Comparison of ENCODE assay signal across 11 cellular contexts in the genomic region with DNA sequence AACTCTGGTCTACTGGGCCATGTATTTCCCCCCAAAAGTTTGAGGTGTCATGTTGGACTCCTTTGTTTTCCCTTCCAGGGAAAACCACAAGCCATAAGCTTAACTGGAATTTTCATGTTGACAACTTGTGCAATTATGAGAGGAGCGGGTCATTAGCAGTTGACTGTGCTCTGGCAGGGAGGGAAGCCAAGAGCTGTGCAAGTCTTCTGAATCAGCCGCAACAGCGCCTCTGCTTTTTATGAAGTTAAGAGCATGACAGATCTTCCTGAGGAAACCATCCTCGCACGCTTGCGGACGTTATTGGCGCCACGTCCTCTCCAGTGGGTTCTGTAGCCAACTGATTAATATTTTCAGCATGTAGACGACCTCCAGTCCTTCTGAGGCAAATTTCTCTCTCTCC.
DNase-seq lines count a peak whose midpoint lies in the region; TF ChIP-seq lines count a peak whose summit lies in the region.
"Had no signal": no experiment of that assay in that cellular context is flagged by ENCODE, and none has a peak within 500 bp of the region (broad histone marks: within the 10 kb centered on the region; RNA-seq: fewer than 3 reads in every experiment).

No MANE protein-coding gene starts in this region.

- H3K4me1 Mint-ChIP-seq in activated naive CD4-positive, alpha-beta T cell treated with anti-CD3 and anti-CD28 coated beads for 36 hours (ENCODE audit: low read depth): peaks cover 9% of the 10 kb centered on the region
- peaks cover 8% of the 10 kb centered on the region for H3K4me1 Mint-ChIP-seq in activated naive CD4-positive, alpha-beta T cell treated with anti-CD3 and anti-CD28 coated beads, Interleukin-2, amount 10 ng/mL, durations not matched to agents 7 days and 5 days
- H3K4me1 Mint-ChIP-seq in chondrocyte (ENCODE audit: low read depth): no peaks in the 10 kb centered on the region

- H3K4me3 ChIP-seq in ascending aorta: no peak overlapping the region
- H3K4me3 ChIP-seq: lung, tibial artery had no signal

- no peak overlapping the region for H3K27ac Mint-ChIP-seq in activated naive CD4-positive, alpha-beta T cell treated with anti-CD3 and anti-CD28 coated beads for 36 hours
- H3K27ac Mint-ChIP-seq in activated naive CD4-positive, alpha-beta T cell treated with anti-CD3 and anti-CD28 coated beads, Interleukin-2, amount 10 ng/mL, durations not matched to agents 7 days and 5 days: no peak overlapping the region
- no peak overlapping the region for H3K27ac Mint-ChIP-seq in chondrocyte (ENCODE audit: unreplicated experiment)

- H3K9me3 ChIP-seq in ascending aorta: no peaks in the 10 kb centered on the region
- H3K9me3 ChIP-seq: tibial artery had no signal

- H3K9me3 Mint-ChIP-seq in activated naive CD4-positive, alpha-beta T cell treated with anti-CD3 and anti-CD28 coated beads for 36 hours: no peaks in the 10 kb centered on the region
- no peaks in the 10 kb centered on the region for H3K9me3 Mint-ChIP-seq in activated naive CD4-positive, alpha-beta T cell treated with anti-CD3 and anti-CD28 coated beads, Interleukin-2, amount 10 ng/mL, durations not matched to agents 7 days and 5 days
- no peaks in the 10 kb centered on the region for H3K9me3 Mint-ChIP-seq in chondrocyte (ENCODE audit: low read depth)

- peak; percentile 27 for DNase-seq in activated naive CD4-positive, alpha-beta T cell treated with anti-CD3 and anti-CD28 coated beads for 36 hours
- no peak for DNase-seq in activated naive CD4-positive, alpha-beta T cell treated with anti-CD3 and anti-CD28 coated beads, Interleukin-2, amount 10 ng/mL, durations not matched to agents 7 days and 5 days
- DNase-seq in NCI-H2171 treated with DMSO at 0.1 percent for 48 hours (lab: John Stamatoyannopoulos, UW): peak; percentile 68
- DNase-seq in epithelial cell of prostate (ENCODE audit: low read depth, low spot score): peak; percentile 22
- DNase-seq in stromal cell of bone marrow (ENCODE audit: low read depth): peak; percentile 30
- no peak for DNase-seq in ascending aorta (ENCODE audit: low spot score in 2 of 2)
- no peak for DNase-seq in NCI-H510A (lab: John Stamatoyannopoulos, UW)
- no peak for DNase-seq in chondrocyte (ENCODE audit: low spot score)
- DNase-seq: DMS53 had no signal

- no peaks in the 10 kb centered on the region for H3K27me3 ChIP-seq in ascending aorta

- no peaks in the 10 kb centered on the region for H3K36me3 Mint-ChIP-seq in activated naive CD4-positive, alpha-beta T cell treated with anti-CD3 and anti-CD28 coated beads for 36 hours (ENCODE audit: low read depth)
- no peaks in the 10 kb centered on the region for H3K36me3 Mint-ChIP-seq in activated naive CD4-positive, alpha-beta T cell treated with anti-CD3 and anti-CD28 coated beads, Interleukin-2, amount 10 ng/mL, durations not matched to agents 7 days and 5 days
- no peaks in the 10 kb centered on the region for H3K36me3 Mint-ChIP-seq in chondrocyte (ENCODE audit: low read depth)

- TF ChIP-seq CTCF in ascending aorta (IDR thresholded peaks at IDR 0.05): no peak
- no peak for TF ChIP-seq CTCF in chondrocyte (IDR thresholded peaks at IDR 0.05)

- no peak overlapping the region for H3K4me3 Mint-ChIP-seq in activated naive CD4-positive, alpha-beta T cell treated with anti-CD3 and anti-CD28 coated beads for 36 hours
- no peak overlapping the region for H3K4me3 Mint-ChIP-seq in activated naive CD4-positive, alpha-beta T cell treated with anti-CD3 and anti-CD28 coated beads, Interleukin-2, amount 10 ng/mL, durations not matched to agents 7 days and 5 days
- H3K4me3 Mint-ChIP-seq in chondrocyte (ENCODE audit: unreplicated experiment): no peak overlapping the region

- intact Hi-C loops in activated naive CD4-positive, alpha-beta T cell treated with anti-CD3 and anti-CD28 coated beads for 36 hours (cut with micrococcal nuclease): no loop called here
- intact Hi-C loops in ascending aorta (cut with DNase I): no loop called here

- H3K27me3 Mint-ChIP-seq in activated naive CD4-positive, alpha-beta T cell treated with anti-CD3 and anti-CD28 coated beads for 36 hours (ENCODE audit: low read depth): peaks cover 58% of the 10 kb centered on the region
- H3K27me3 Mint-ChIP-seq in activated naive CD4-positive, alpha-beta T cell treated with anti-CD3 and anti-CD28 coated beads, Interleukin-2, amount 10 ng/mL, durations not matched to agents 7 days and 5 days: peaks cover 48% of the 10 kb centered on the region
- H3K27me3 Mint-ChIP-seq in chondrocyte (ENCODE audit: low read depth): peaks cover 32% of the 10 kb centered on the region

- H3K27ac ChIP-seq in epithelial cell of prostate (no peak overlapping the region), ascending aorta (no peak overlapping the region)
- H3K27ac ChIP-seq: tibial artery had no signal

- CTCF ChIA-PET in activated naive CD4-positive, alpha-beta T cell treated with anti-CD3 and anti-CD28 coated beads for 36 hours (lab: Charles Lee): interaction anchor here (0.7 to 1.4 kb wide), 2 partner anchors 11 to 63 kb away, joined by 3 to 4 read pairs; no protein-coding TSS in a partner anchor
- CTCF ChIA-PET in activated naive CD4-positive, alpha-beta T cell treated with anti-CD3 and anti-CD28 coated beads, Interleukin-2, amount 10 ng/mL, durations not matched to agents 7 days and 5 days (lab: Charles Lee): interaction anchor here (0.6 to 2.3 kb wide), 4 partner anchors 11 to 569 kb away, joined by 3 to 5 read pairs (median 4); no protein-coding TSS in a partner anchor

- H3K4me1 ChIP-seq in ascending aorta: no peaks in the 10 kb centered on the region

- no peaks in the 10 kb centered on the region for H3K36me3 ChIP-seq in ascending aorta
- H3K36me3 ChIP-seq: tibial artery had no signal

Comparison
In these comparisons a context has a peak if more than half of its experiments do, and no peak if none do; other contexts are left out.
1. DNase-seq: peak in activated naive CD4-positive, alpha-beta T cell treated with anti-CD3 and anti-CD28 coated beads for 36 hours (single experiment), NCI-H2171 treated with DMSO at 0.1 percent for 48 hours (single experiment), epithelial cell of prostate (single experiment) and stromal cell of bone marrow (single experiment); none in activated naive CD4-positive, alpha-beta T cell treated with anti-CD3 and anti-CD28 coated beads, Interleukin-2, amount 10 ng/mL, durations not matched to agents 7 days and 5 days (single experiment), ascending aorta (0 of 2), NCI-H510A (single experiment) and chondrocyte (single experiment).